Comparison of ENCODE assay signal across 8 cellular contexts in the genomic region with DNA sequence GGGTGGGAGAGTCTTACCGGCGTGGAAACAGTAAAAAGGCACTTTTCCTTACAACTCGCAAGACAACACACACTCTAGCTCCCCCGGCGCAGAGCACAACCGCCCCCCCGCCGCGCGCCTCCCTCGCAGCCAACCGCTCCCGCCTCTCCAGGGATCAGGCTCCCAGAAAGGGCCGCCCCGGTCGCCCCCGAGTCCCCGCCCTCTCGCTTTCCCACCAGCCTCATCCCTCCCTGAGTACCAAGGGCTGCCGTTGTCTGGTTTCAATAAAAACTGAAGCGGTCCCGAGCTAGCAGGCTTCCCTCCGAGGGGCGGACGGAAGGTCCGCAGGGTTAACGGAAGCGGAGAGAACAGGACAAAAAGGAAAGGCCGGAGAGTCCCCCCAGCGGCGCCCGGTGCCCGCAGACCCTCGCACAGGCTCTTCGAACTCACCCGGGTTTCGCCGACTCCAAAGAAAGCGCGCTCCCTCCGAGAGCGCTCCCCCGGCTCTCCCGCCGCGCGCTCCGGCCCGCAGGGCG. TPM values are rescaled to one million over a fixed set of nuclear protein-coding genes. Genes with fewer than 3 reads are reported as not detected.
DNase-seq lines count a peak whose midpoint lies in the region; ATAC-seq and TF ChIP-seq lines count a peak whose summit lies in the region.

No MANE protein-coding gene starts in this region.

- DNase-seq in activated T-cell treated with anti-CD3 and anti-CD28 coated beads for 1 hour (ENCODE audit: low read depth) (peak; percentile 31), activated T-cell treated with anti-CD3 and anti-CD28 coated beads for 4 hours (no peak), NCI-H524 treated with DMSO at 0.1 percent for 48 hours (lab: John Stamatoyannopoulos, UW) (peak; percentile 23), epithelial cell of esophagus (ENCODE audit: low read depth) (peak; percentile 54)
- peak; percentile 81 for DNase-seq in activated CD8-positive, alpha-beta memory T cell treated with anti-CD3 and anti-CD28 coated beads, Interleukin-2, amount 50 U/mL, for 48 hours
- DNase-seq in stimulated activated naive CD4-positive, alpha-beta T cell treated with Interleukin-2 at 50 U/mL for 16 hours (lab: John Stamatoyannopoulos, UW): peak; percentile 60

- H3K27me3 ChIP-seq in mononuclear cell (ENCODE audit: insufficient read depth, low read length): no peaks in the 10 kb centered on the region

- H3K9me3 ChIP-seq in mononuclear cell (ENCODE audit: low read depth, low read length): no peaks in the 10 kb centered on the region

- TF ChIP-seq CTCF in epithelial cell of esophagus (IDR thresholded peaks at IDR 0.05; ENCODE audit: insufficient read depth, low read depth, low read length, missing control alignments): no peak

- ATAC-seq in HG03045 (IDR thresholded peaks at IDR 0.05; ENCODE audit: unreplicated experiment): peak; percentile 36

- H3K4me1 ChIP-seq in mononuclear cell (ENCODE audit: insufficient read depth, low read length): peaks cover 39% of the 10 kb centered on the region

- H3K4me3 ChIP-seq in epithelial cell of esophagus (ENCODE audit: low read length) (peak overlapping the region; percentile 78), mononuclear cell (ENCODE audit: low read length) (peak overlapping the region; percentile 82)

RNA-seq across cellular contexts. Expression of a gene that starts 0.8 kb away (rescaled TPM):
- total RNA-seq in mononuclear cell: 94.8 TPM
